Comparison of ENCODE assay signal across 26 cellular contexts in genomic region chr10:59127991-59128390, GRCh38. TPM values are rescaled to one million over a fixed set of nuclear protein-coding genes. Genes with fewer than 3 reads are reported as not detected.
"Had no signal": no experiment of that assay in that cellular context is flagged by ENCODE, and none has a peak within 500 bp of the region (broad histone marks: within the 10 kb centered on the region; RNA-seq: fewer than 3 reads in every experiment).

No MANE protein-coding gene starts in this region.

- H3K4me1 ChIP-seq: breast epithelium had no signal

- DNase-seq: activated B cell treated with CpG ODN at 0.5 μM for 24 hours; activated CD4-positive, alpha-beta memory T cell treated with anti-CD3 and anti-CD28 coated beads, Interleukin-2, amount 10 ng/mL, durations not matched to agents 7 days and 5 days; activated CD4-positive, alpha-beta T cell treated with anti-CD3 and anti-CD28 coated beads for 1 hour; activated CD4-positive, alpha-beta T cell treated with anti-CD3 and anti-CD28 coated beads, Interleukin-2, amount 50 U/mL, for 1 hour; activated naive CD4-positive, alpha-beta T cell treated with anti-CD3 and anti-CD28 coated beads, Interleukin-2, amount 50 U/mL, for 16 hours; activated T-cell treated with anti-CD3 and anti-CD28 coated beads for 4 hours; activated T-cell treated with anti-CD3 and anti-CD28 coated beads, Interleukin-2, amount 50 U/mL, for 48 hours; aorta; caudate nucleus; Karpas-422; NCI-H1105 treated with DMSO at 0.1 percent for 48 hours; NCI-H1436 treated with DMSO at 0.1 percent for 48 hours; NCI-H187; NCI-H2081; NCI-H446; NCI-H524; NCI-H774; NK-92 treated with Interleukin-12 subunit alpha and Interleukin-12 subunit beta, amount 100 ng/mL, for 24 hours; OCI-M1; RPMI8226 had no signal

- H3K27ac ChIP-seq: breast epithelium had no signal

- H3K27me3 ChIP-seq: breast epithelium had no signal

- H3K4me1 Mint-ChIP-seq: activated B cell treated with CpG ODN at 0.5 μM for 24 hours; activated CD4-positive, alpha-beta memory T cell treated with anti-CD3 and anti-CD28 coated beads, Interleukin-2, amount 10 ng/mL, durations not matched to agents 7 days and 5 days had no signal

- H3K36me3 ChIP-seq: breast epithelium had no signal

- H3K9me3 Mint-ChIP-seq: activated B cell treated with CpG ODN at 0.5 μM for 24 hours; activated CD4-positive, alpha-beta memory T cell treated with anti-CD3 and anti-CD28 coated beads, Interleukin-2, amount 10 ng/mL, durations not matched to agents 7 days and 5 days; T-helper 1 cell treated with Interleukin-12 subunit alpha and Interleukin-12 subunit beta and Interleukin-4 antibody, amounts not matched to agents 30 μg/mL and 1 μg/mL, for 36 hours had no signal

- H3K27ac Mint-ChIP-seq: activated B cell treated with CpG ODN at 0.5 μM for 24 hours; activated CD4-positive, alpha-beta memory T cell treated with anti-CD3 and anti-CD28 coated beads, Interleukin-2, amount 10 ng/mL, durations not matched to agents 7 days and 5 days; T-helper 1 cell treated with Interleukin-12 subunit alpha and Interleukin-12 subunit beta and Interleukin-4 antibody, amounts not matched to agents 30 μg/mL and 1 μg/mL, for 36 hours had no signal

- FAIRE-seq: K562 had no signal

- ATAC-seq: K562, Panc1, Right ventricle myocardium inferior had no signal

- H3K27me3 Mint-ChIP-seq: activated B cell treated with CpG ODN at 0.5 μM for 24 hours; activated CD4-positive, alpha-beta memory T cell treated with anti-CD3 and anti-CD28 coated beads, Interleukin-2, amount 10 ng/mL, durations not matched to agents 7 days and 5 days had no signal

- H3K4me3 ChIP-seq: breast epithelium, K562 had no signal

- H3K9me3 ChIP-seq: breast epithelium had no signal

- H3K4me3 Mint-ChIP-seq: activated B cell treated with CpG ODN at 0.5 μM for 24 hours; activated CD4-positive, alpha-beta memory T cell treated with anti-CD3 and anti-CD28 coated beads, Interleukin-2, amount 10 ng/mL, durations not matched to agents 7 days and 5 days; T-helper 1 cell treated with Interleukin-12 subunit alpha and Interleukin-12 subunit beta and Interleukin-4 antibody, amounts not matched to agents 30 μg/mL and 1 μg/mL, for 36 hours had no signal

RNA-seq across cellular contexts. Expression of gene PHYHIPL, which starts 48.5 kb away (rescaled TPM):
- total RNA-seq: activated B cell treated with CpG ODN at 0.5 μM for 24 hours; activated CD4-positive, alpha-beta memory T cell treated with anti-CD3 and anti-CD28 coated beads, Interleukin-2, amount 10 ng/mL, durations not matched to agents 7 days and 5 days; activated CD8-positive, alpha-beta memory T cell treated with anti-CD3 and anti-CD28 coated beads for 36 hours; K562; Right ventricle myocardium inferior had no signal
- polyA plus RNA-seq: K562 had no signal
